12 cellular contexts compared by ENCODE assay signal in the genomic region with DNA sequence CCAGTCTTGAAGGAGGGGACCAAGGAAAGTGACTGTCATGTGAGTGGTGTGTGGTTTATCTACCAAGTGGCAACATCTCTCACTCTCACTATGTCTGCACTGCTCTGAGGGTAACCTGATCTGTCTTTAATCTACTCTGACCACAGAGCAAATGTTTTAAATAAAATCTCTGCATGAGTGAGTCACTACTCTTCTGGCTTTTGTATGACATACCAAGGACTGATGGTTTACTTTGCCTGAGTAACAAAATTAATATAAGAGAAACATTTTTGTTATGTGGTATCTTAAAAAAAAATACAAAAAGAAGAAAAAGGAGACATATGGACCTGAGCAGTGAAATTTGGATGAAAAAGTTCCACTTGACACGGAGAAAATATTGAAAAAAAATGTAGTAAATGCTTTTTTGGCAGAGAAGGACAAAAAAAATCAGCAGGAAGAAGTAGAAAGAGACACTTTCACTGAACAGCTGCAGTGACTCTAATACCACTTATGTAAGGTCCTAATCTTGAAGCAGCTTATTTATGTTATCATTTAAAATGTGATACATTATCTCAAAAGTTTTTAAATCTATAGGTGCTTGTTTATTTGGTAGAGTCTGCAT.
DNase-seq lines count a peak whose midpoint lies in the region; ATAC-seq and TF ChIP-seq lines count a peak whose summit lies in the region.
"Had no signal": no experiment of that assay in that cellular context is flagged by ENCODE, and none has a peak within 500 bp of the region (broad histone marks: within the 10 kb centered on the region; RNA-seq: fewer than 3 reads in every experiment).

No MANE protein-coding gene starts in this region.

- H3K27ac ChIP-seq in SJCRH30 (peak overlapping the region; percentile 41), foreskin keratinocyte (no peak overlapping the region), ovary (no peak overlapping the region)

- WGBS in ovary, 3 donors = 0 to 8% (median 0%) methylated on average over 1 of the region's 1 CpG

- intact Hi-C loops in ovary (cut with DNase I) = no loop called here

- H3K9me3 Mint-ChIP-seq in activated T-cell treated with anti-CD3 and anti-CD28 coated beads, Interleukin-2, amount 50 U/mL, for 72 hours = peaks cover 2 to 5% of the 10 kb centered on the region in 2 donors
- H3K9me3 Mint-ChIP-seq in stimulated activated naive CD8-positive, alpha-beta T cell treated with anti-CD3 and anti-CD28 coated beads, Interleukin-15, amount 100 ng/mL, for 72 hours = peaks cover 11 to 14% of the 10 kb centered on the region in 2 donors

- TF ChIP-seq EP300 in ovary (IDR thresholded peaks at IDR 0.05) = no peak

- H3K4me1 ChIP-seq in SJCRH30 = peaks cover 15% of the 10 kb centered on the region
- no peaks in the 10 kb centered on the region for H3K4me1 ChIP-seq in foreskin keratinocyte
- H3K4me1 ChIP-seq in ovary (ENCODE audit: insufficient read depth) = no peaks in the 10 kb centered on the region

- TF ChIP-seq CTCF in foreskin keratinocyte (conservative IDR thresholded peaks at IDR 0.05) (no peak), ovary (IDR thresholded peaks at IDR 0.05) (no peak)

- peaks cover 9% of the 10 kb centered on the region for H3K27me3 Mint-ChIP-seq in activated T-cell treated with anti-CD3 and anti-CD28 coated beads, Interleukin-2, amount 50 U/mL, for 72 hours (ENCODE audit: low read depth)
- peaks cover 6% of the 10 kb centered on the region for H3K27me3 Mint-ChIP-seq in stimulated activated naive CD8-positive, alpha-beta T cell treated with anti-CD3 and anti-CD28 coated beads, Interleukin-15, amount 100 ng/mL, for 72 hours

- DNase-seq in activated T-cell treated with anti-CD3 and anti-CD28 coated beads, Interleukin-2, amount 50 U/mL, for 72 hours = no peak
- DNase-seq in activated T-cell treated with anti-CD3 and anti-CD28 coated beads for 4 hours (no peak), SJCRH30 (peak; percentile 28 to 76), foreskin keratinocyte (peak; percentile 32 to 63), ovary (no peak), NCI-H1694 treated with DMSO at 0.1 percent for 48 hours (lab: John Stamatoyannopoulos, UW) (no peak)
- DNase-seq in stimulated activated naive CD8-positive, alpha-beta T cell treated with anti-CD3 and anti-CD28 coated beads, Interleukin-15, amount 100 ng/mL, for 72 hours = no peak
- DNase-seq in stimulated activated naive CD4-positive, alpha-beta T cell treated with Interleukin-2 at 50 U/mL for 16 hours (lab: John Stamatoyannopoulos, UW) = no peak
- DNase-seq: C1 segment of cervical spinal cord; stimulated activated CD4-positive, alpha-beta T cell treated with anti-CD3 and anti-CD28 coated beads, Interleukin-15, amount 100 ng/mL, for 24 hours had no signal

- H3K4me3 Mint-ChIP-seq in activated T-cell treated with anti-CD3 and anti-CD28 coated beads, Interleukin-2, amount 50 U/mL, for 72 hours = no peak overlapping the region
- H3K4me3 Mint-ChIP-seq in stimulated activated naive CD8-positive, alpha-beta T cell treated with anti-CD3 and anti-CD28 coated beads, Interleukin-15, amount 100 ng/mL, for 72 hours = no peak overlapping the region
- H3K4me3 Mint-ChIP-seq: central memory CD8-positive, alpha-beta T cell had no signal

- H3K36me3 Mint-ChIP-seq in activated T-cell treated with anti-CD3 and anti-CD28 coated beads, Interleukin-2, amount 50 U/mL, for 72 hours (ENCODE audit: insufficient read depth in 2 of 2) = peaks cover 0 to 1% of the 10 kb centered on the region in 2 donors

- TF ChIP-seq POLR2A in ovary (IDR thresholded peaks at IDR 0.05) = no peak

- H3K9me3 ChIP-seq in SJCRH30 (replicated peaks) (no peaks in the 10 kb centered on the region; the same call in 1 of the 2 replicates), ovary (no peaks in the 10 kb centered on the region)
- H3K9me3 ChIP-seq: tibial nerve had no signal

- H3K4me1 Mint-ChIP-seq in activated T-cell treated with anti-CD3 and anti-CD28 coated beads, Interleukin-2, amount 50 U/mL, for 72 hours (ENCODE audit: low read depth) = no peaks in the 10 kb centered on the region
- H3K4me1 Mint-ChIP-seq in stimulated activated naive CD8-positive, alpha-beta T cell treated with anti-CD3 and anti-CD28 coated beads, Interleukin-15, amount 100 ng/mL, for 72 hours = no peaks in the 10 kb centered on the region
- H3K4me1 Mint-ChIP-seq: central memory CD8-positive, alpha-beta T cell had no signal

- H3K36me3 ChIP-seq in SJCRH30 = no peaks in the 10 kb centered on the region
- no peaks in the 10 kb centered on the region for H3K36me3 ChIP-seq in ovary
- H3K36me3 ChIP-seq: tibial nerve had no signal

- no peak overlapping the region for H3K27ac Mint-ChIP-seq in activated T-cell treated with anti-CD3 and anti-CD28 coated beads, Interleukin-2, amount 50 U/mL, for 72 hours
- H3K27ac Mint-ChIP-seq in stimulated activated naive CD8-positive, alpha-beta T cell treated with anti-CD3 and anti-CD28 coated beads, Interleukin-15, amount 100 ng/mL, for 72 hours = no peak overlapping the region

- no peaks in the 10 kb centered on the region for H3K27me3 ChIP-seq in SJCRH30
- no peaks in the 10 kb centered on the region for H3K27me3 ChIP-seq in foreskin keratinocyte
- H3K27me3 ChIP-seq in ovary = no peaks in the 10 kb centered on the region
- H3K27me3 ChIP-seq: tibial nerve had no signal

- ATAC-seq in activated T-cell treated with anti-CD3 and anti-CD28 coated beads, Interleukin-2, amount 50 U/mL, for 72 hours (replicated peaks in 1 of 2) = peak; percentile 56 to 76
- ATAC-seq in foreskin keratinocyte = peak; percentile 97
- ATAC-seq in stimulated activated naive CD8-positive, alpha-beta T cell treated with anti-CD3 and anti-CD28 coated beads, Interleukin-15, amount 100 ng/mL, for 72 hours = peak; percentile 81

- H3K4me3 ChIP-seq in SJCRH30 (no peak overlapping the region), ovary (no peak overlapping the region)
- H3K4me3 ChIP-seq: tibial nerve had no signal

Comparison
In these comparisons a context has a peak if more than half of its experiments do, and no peak if none do; other contexts are left out.
1. DNase-seq: peak in SJCRH30 (2 of 2) and foreskin keratinocyte (2 of 2); none in activated T-cell treated with anti-CD3 and anti-CD28 coated beads, Interleukin-2, amount 50 U/mL, for 72 hours (0 of 2), activated T-cell treated with anti-CD3 and anti-CD28 coated beads for 4 hours (single experiment), stimulated activated naive CD8-positive, alpha-beta T cell treated with anti-CD3 and anti-CD28 coated beads, Interleukin-15, amount 100 ng/mL, for 72 hours (0 of 2), stimulated activated naive CD4-positive, alpha-beta T cell treated with Interleukin-2 at 50 U/mL for 16 hours (single experiment), ovary (0 of 5) and NCI-H1694 treated with DMSO at 0.1 percent for 48 hours (single experiment).
2. Peak in every context shown above with its lines, with median percentiles within 50 percentile points of each other: ATAC-seq.